In the genomic region with DNA sequence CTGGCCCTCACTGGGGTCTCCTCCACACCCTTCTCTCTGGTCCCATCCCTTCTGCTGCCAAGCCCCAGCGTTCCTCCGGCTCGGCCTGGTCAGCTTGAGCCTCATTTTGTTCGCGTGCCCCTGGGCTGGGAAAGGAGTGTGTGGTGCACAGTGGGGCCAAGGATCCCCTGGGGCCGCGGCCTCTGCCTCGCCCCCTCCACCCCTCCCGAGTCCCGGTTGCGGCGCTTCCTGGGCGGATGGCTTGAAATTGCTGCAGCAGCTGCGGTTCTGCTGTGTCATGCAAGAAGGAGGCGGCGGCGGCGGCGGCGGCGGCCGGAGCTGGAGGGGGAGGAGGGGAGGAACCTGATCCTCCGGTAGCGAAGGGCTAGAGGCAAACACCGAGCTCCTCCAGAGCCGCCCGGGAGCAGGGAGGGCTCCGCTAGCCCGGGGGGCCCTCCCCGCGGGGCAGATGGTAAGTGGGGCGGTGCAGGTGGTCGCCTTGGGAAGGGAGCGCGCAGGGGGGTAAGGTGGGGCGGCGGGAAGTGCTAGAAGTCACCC, we compare ENCODE assay signal across 8 cellular contexts.
A peak's percentile ranks its signal among the peaks of the same experiment; 100 is the strongest.
DNase-seq lines count a peak whose midpoint lies in the region; ATAC-seq, FAIRE-seq and TF ChIP-seq lines count a peak whose summit lies in the region.

No MANE protein-coding gene starts in this region.

- H3K9me3 Mint-ChIP-seq in activated naive CD8-positive, alpha-beta T cell treated with anti-CD3 and anti-CD28 coated beads, Interleukin-2, amount 10 ng/mL, durations not matched to agents 7 days and 5 days, result no peaks in the 10 kb centered on the region
- H3K9me3 Mint-ChIP-seq in type B pancreatic cell, result no peaks in the 10 kb centered on the region

- no peak for DNase-seq in AG09309 (ENCODE audit: low read depth)
- peak; percentile 94 for DNase-seq in Karpas-422
- DNase-seq in SK-MEL-5 (ENCODE audit: low read depth, low spot score), result peak; percentile 91
- peak; percentile 73 for DNase-seq in activated naive CD8-positive, alpha-beta T cell treated with anti-CD3 and anti-CD28 coated beads, Interleukin-2, amount 10 ng/mL, durations not matched to agents 7 days and 5 days
- peak; percentile 93 for DNase-seq in Right ventricle myocardium inferior (ENCODE audit: missing footprints)
- peak; percentile 71 to 89 (median 78) for DNase-seq in pancreas
- no peak for DNase-seq in type B pancreatic cell (ENCODE audit: extremely low spot score, unreplicated experiment)

- peaks cover 7% of the 10 kb centered on the region for H3K27me3 Mint-ChIP-seq in activated naive CD8-positive, alpha-beta T cell treated with anti-CD3 and anti-CD28 coated beads, Interleukin-2, amount 10 ng/mL, durations not matched to agents 7 days and 5 days
- peaks cover 86% of the 10 kb centered on the region for H3K27me3 Mint-ChIP-seq in type B pancreatic cell

- H3K9me2 ChIP-seq in Karpas-422 (replicated peaks; ENCODE audit: insufficient read depth, low read length), result no peaks in the 10 kb centered on the region

- intact Hi-C loops in Right ventricle myocardium inferior (cut with DNase I) (loop anchor here (2.0 to 5.0 kb wide), 7 partner anchors 37 to 317 kb away; a partner anchor contains a TSS), pancreas (cut with DNase I) (no loop called here)

- peaks cover 4% of the 10 kb centered on the region for H3K36me3 Mint-ChIP-seq in activated naive CD8-positive, alpha-beta T cell treated with anti-CD3 and anti-CD28 coated beads, Interleukin-2, amount 10 ng/mL, durations not matched to agents 7 days and 5 days
- H3K36me3 Mint-ChIP-seq in type B pancreatic cell, result no peaks in the 10 kb centered on the region

- no peak for TF ChIP-seq CTCF in AG09309 (IDR thresholded peaks at IDR 0.05; ENCODE audit: control insufficient read depth, insufficient read depth, low read depth, low read length, missing control alignments)
- no peak for TF ChIP-seq CTCF in pancreas (IDR thresholded peaks at IDR 0.05)
- TF ChIP-seq CTCF in type B pancreatic cell (conservative IDR thresholded peaks at IDR 0.05), result no peak

- peak overlapping the region; percentile 40; the same call in 1 of the 2 replicates for H2AFZ ChIP-seq in Karpas-422 (ENCODE audit: low read length)

- H3K9ac ChIP-seq in Karpas-422 (ENCODE audit: low read length), result peak overlapping the region; percentile 90

- H3K4me1 Mint-ChIP-seq in activated naive CD8-positive, alpha-beta T cell treated with anti-CD3 and anti-CD28 coated beads, Interleukin-2, amount 10 ng/mL, durations not matched to agents 7 days and 5 days, result peaks cover 31% of the 10 kb centered on the region
- H3K4me1 Mint-ChIP-seq in type B pancreatic cell (ENCODE audit: unreplicated experiment), result peaks cover 20% of the 10 kb centered on the region

- H3K4me3 ChIP-seq in AG09309 (ENCODE audit: control insufficient read depth, low read depth, low read length) (peak overlapping the region; percentile 73), Karpas-422 (ENCODE audit: low read length) (peak overlapping the region; percentile 77), pancreas (peak overlapping the region; percentile 31 to 97 (median 38))

- peaks cover 41% of the 10 kb centered on the region for H3K4me1 ChIP-seq in Karpas-422 (ENCODE audit: low read length)
- H3K4me1 ChIP-seq in pancreas, result peaks cover 9 to 31% (median 24%) of the 10 kb centered on the region in 3 donors

- no peaks in the 10 kb centered on the region for H4K20me1 ChIP-seq in Karpas-422 (ENCODE audit: insufficient read depth, low read depth, low read length)

- no peaks in the 10 kb centered on the region for H3K9me3 ChIP-seq in Karpas-422 (ENCODE audit: low read length)
- H3K9me3 ChIP-seq in pancreas, result no peaks in the 10 kb centered on the region

- in situ Hi-C loops in SK-MEL-5 (cut with HindIII; ENCODE audit: low pct_unique_long_range_greater_than_20kb, low sequenced_read_pairs), result no loop called here

- H3K79me2 ChIP-seq in Karpas-422 (ENCODE audit: low read length), result peaks cover 53% of the 10 kb centered on the region

- peak overlapping the region; percentile 99 for H3K4me3 Mint-ChIP-seq in activated naive CD8-positive, alpha-beta T cell treated with anti-CD3 and anti-CD28 coated beads, Interleukin-2, amount 10 ng/mL, durations not matched to agents 7 days and 5 days
- peak overlapping the region; percentile 98 for H3K4me3 Mint-ChIP-seq in type B pancreatic cell

- POLR2A ChIA-PET in activated naive CD8-positive, alpha-beta T cell treated with anti-CD3 and anti-CD28 coated beads, Interleukin-2, amount 10 ng/mL, durations not matched to agents 7 days and 5 days (lab: Charles Lee), result interaction anchor here (0.6 to 3.4 kb wide), 9 partner anchors 21 to 218 kb away, joined by 3 to 16 read pairs (median 4); a partner anchor contains a TSS

- H3K36me3 ChIP-seq in Karpas-422 (ENCODE audit: insufficient read depth, low read length), result no peaks in the 10 kb centered on the region
- no peaks in the 10 kb centered on the region for H3K36me3 ChIP-seq in pancreas

- WGBS in pancreas, 2 donors, result 1% methylated on average over 19 to 37 of the region's 37 CpGs

- FAIRE-seq in pancreas (lab: Jason Lieb, UNC), result no peak

- H3K27ac Mint-ChIP-seq in activated naive CD8-positive, alpha-beta T cell treated with anti-CD3 and anti-CD28 coated beads, Interleukin-2, amount 10 ng/mL, durations not matched to agents 7 days and 5 days, result peak overlapping the region; percentile 99
- H3K27ac Mint-ChIP-seq in type B pancreatic cell, result peak overlapping the region; percentile 96

- H3K27me3 ChIP-seq in Karpas-422 (ENCODE audit: low read length) (no peaks in the 10 kb centered on the region), pancreas (no peaks in the 10 kb centered on the region)

- ATAC-seq in GM19023 (IDR thresholded peaks at IDR 0.05; ENCODE audit: unreplicated experiment) (peak; percentile 27), Right ventricle myocardium inferior (peak; percentile 51), pancreas (peak; percentile 49 to 61 (median 54))
- no peak for ATAC-seq in activated naive CD8-positive, alpha-beta T cell treated with anti-CD3 and anti-CD28 coated beads, Interleukin-2, amount 10 ng/mL, durations not matched to agents 7 days and 5 days (ENCODE audit: low read depth)

- peak overlapping the region; percentile 93 for H3K27ac ChIP-seq in Karpas-422 (ENCODE audit: low read length)
- H3K27ac ChIP-seq in pancreas, result peak overlapping the region in 3 of 4 donors; percentile 6 to 100 (median 99)

- peak overlapping the region; percentile 91 for H3K4me2 ChIP-seq in Karpas-422 (ENCODE audit: low read depth, low read length, poor library complexity, severe bottlenecking)

Comparison
In these comparisons a context has a peak if more than half of its experiments do, and no peak if none do; other contexts are left out.
1. DNase-seq: peak in Karpas-422 (single experiment), SK-MEL-5 (single experiment), activated naive CD8-positive, alpha-beta T cell treated with anti-CD3 and anti-CD28 coated beads, Interleukin-2, amount 10 ng/mL, durations not matched to agents 7 days and 5 days (single experiment), Right ventricle myocardium inferior (single experiment) and pancreas (6 of 6); none in AG09309 (single experiment) and type B pancreatic cell (single experiment).
2. Peak in every context shown above with its lines, with median percentiles within 50 percentile points of each other: H3K4me3 ChIP-seq.